Comparison of ENCODE assay signal across 8 cellular contexts in the genomic region with DNA sequence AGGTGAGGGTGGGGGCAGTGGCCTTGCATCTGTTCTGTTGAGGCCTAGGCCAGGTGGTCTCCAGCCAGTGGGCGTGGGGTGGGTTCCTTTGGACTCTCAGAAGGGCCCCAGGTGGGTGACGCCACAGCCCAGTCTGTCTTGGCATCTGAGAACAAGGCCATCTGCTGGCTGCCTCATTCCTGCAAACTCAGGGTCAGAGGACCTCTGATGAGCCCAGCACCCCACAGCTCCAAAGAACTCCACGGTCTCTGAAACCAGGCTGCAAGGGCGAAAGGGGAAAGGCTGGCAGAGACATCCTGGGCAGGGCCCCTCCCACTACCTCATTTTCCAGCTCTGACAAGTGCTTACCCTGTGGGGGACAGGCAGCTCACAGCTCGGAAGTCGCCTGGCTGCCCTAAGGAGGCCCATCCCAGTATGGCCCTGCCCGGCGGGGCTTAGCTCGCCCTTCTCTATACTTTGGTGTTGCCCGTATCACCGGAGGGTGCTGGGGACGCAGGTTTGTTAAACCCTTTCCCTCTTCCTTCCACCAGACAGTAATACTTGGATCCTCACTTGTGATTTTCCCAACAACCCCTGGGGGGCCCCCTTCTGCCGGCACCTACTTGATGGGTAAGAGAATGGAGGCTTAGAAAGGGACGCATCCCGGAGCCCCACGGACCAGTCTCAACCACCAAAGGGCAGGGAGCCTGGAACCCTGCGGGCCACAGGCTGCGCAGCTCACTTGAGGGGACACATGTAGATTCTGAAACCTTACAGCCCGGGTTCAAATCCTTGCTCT. TPM values are rescaled to one million over a fixed set of nuclear protein-coding genes. Genes with fewer than 3 reads are reported as not detected.
DNase-seq lines count a peak whose midpoint lies in the region; TF ChIP-seq lines count a peak whose summit lies in the region.

No MANE protein-coding gene starts in this region.

- H3K27me3 Mint-ChIP-seq in mesothelial cell of epicardium (ENCODE audit: low read depth), result no peaks in the 10 kb centered on the region

- H3K27ac Mint-ChIP-seq in mesothelial cell of epicardium, result peak overlapping the region; percentile 92

- H3K36me3 Mint-ChIP-seq in mesothelial cell of epicardium, result no peaks in the 10 kb centered on the region

- no peak overlapping the region for H3K4me3 Mint-ChIP-seq in mesothelial cell of epicardium

- no peak overlapping the region for H3K4me3 ChIP-seq in cardiac fibroblast (replicated peaks in 1 of 2; ENCODE audit: low read depth in 2 of 2, low read length in 2 of 2)

- no peaks in the 10 kb centered on the region for H3K9me3 Mint-ChIP-seq in mesothelial cell of epicardium

- TF ChIP-seq CTCF in cardiac fibroblast (IDR thresholded peaks at IDR 0.05; ENCODE audit: low read depth, low read length) (peak; percentile 20), mesothelial cell of epicardium (IDR thresholded peaks at IDR 0.05; ENCODE audit: unreplicated experiment) (no peak)

- peaks cover 32% of the 10 kb centered on the region for H3K4me1 Mint-ChIP-seq in mesothelial cell of epicardium

- DNase-seq in DMS153 (lab: John Stamatoyannopoulos, UW), result peak; percentile 33
- DNase-seq in DMS153 treated with DMSO at 0.1 percent for 48 hours (lab: John Stamatoyannopoulos, UW; ENCODE audit: unreplicated experiment), result no peak
- DNase-seq in NCI-H510A treated with DMSO at 0.1 percent for 48 hours (lab: John Stamatoyannopoulos, UW), result peak; percentile 74
- peak; percentile 38 to 42 for DNase-seq in cardiac fibroblast (ENCODE audit: low read depth in 2 of 2)
- DNase-seq in mesothelial cell of epicardium (ENCODE audit: low spot score in 2 of 2, unreplicated experiment in 2 of 2), result no peak
- no peak for DNase-seq in effector CD8-positive, alpha-beta T cell (lab: John Stamatoyannopoulos, UW)
- DNase-seq in NCI-H2029 (lab: John Stamatoyannopoulos, UW), result no peak
- DNase-seq in stimulated activated CD4-positive, alpha-beta T cell treated with anti-CD3 and anti-CD28 coated beads, Interleukin-4, amount 100 ng/mL, for 4 hours, result no peak

RNA-seq across cellular contexts. Expression of gene EDN2, which starts 10.9 kb away (rescaled TPM):
- 2.7 to 4.1 TPM (median 3.5 TPM) in 3 replicates for total RNA-seq in mesothelial cell of epicardium

Comparison
In these comparisons a context has a peak if more than half of its experiments do, and no peak if none do; other contexts are left out.
1. DNase-seq: peak in DMS153 (single experiment), NCI-H510A treated with DMSO at 0.1 percent for 48 hours (single experiment) and cardiac fibroblast (2 of 2); none in DMS153 treated with DMSO at 0.1 percent for 48 hours (single experiment), mesothelial cell of epicardium (0 of 2), effector CD8-positive, alpha-beta T cell (single experiment), NCI-H2029 (single experiment) and stimulated activated CD4-positive, alpha-beta T cell treated with anti-CD3 and anti-CD28 coated beads, Interleukin-4, amount 100 ng/mL, for 4 hours (0 of 2).